Comparison of ENCODE assay signal across 16 cellular contexts in genomic region chr2:98773169-98773568, GRCh38. TPM values are rescaled to one million over a fixed set of nuclear protein-coding genes. Genes with fewer than 3 reads are reported as not detected.
DNase-seq lines count a peak whose midpoint lies in the region; ATAC-seq, FAIRE-seq and TF ChIP-seq lines count a peak whose summit lies in the region.
"Had no signal": no experiment of that assay in that cellular context is flagged by ENCODE, and none has a peak within 500 bp of the region (broad histone marks: within the 10 kb centered on the region; RNA-seq: fewer than 3 reads in every experiment).

No MANE protein-coding gene starts in this region.

- CTCF ChIA-PET in activated naive CD4-positive, alpha-beta T cell treated with anti-CD3 and anti-CD28 coated beads, Interleukin-2, amount 10 ng/mL, durations not matched to agents 7 days and 5 days (lab: Charles Lee): interaction anchor here (5.6 kb wide), 1 partner anchor 43 kb away, joined by 38 read pairs; the partner anchor contains the start of gene MGAT4A
- CTCF ChIA-PET in activated CD4-positive, alpha-beta memory T cell treated with anti-CD3 and anti-CD28 coated beads, Interleukin-2, amount 10 ng/mL, durations not matched to agents 7 days and 5 days (lab: Charles Lee): no interaction called here

- H3K4me1 Mint-ChIP-seq in activated naive CD4-positive, alpha-beta T cell treated with anti-CD3 and anti-CD28 coated beads, Interleukin-2, amount 10 ng/mL, durations not matched to agents 7 days and 5 days: peaks cover 57% of the 10 kb centered on the region
- peaks cover 51% of the 10 kb centered on the region for H3K4me1 Mint-ChIP-seq in activated CD4-positive, alpha-beta memory T cell treated with anti-CD3 and anti-CD28 coated beads, Interleukin-2, amount 10 ng/mL, durations not matched to agents 7 days and 5 days

- TF ChIP-seq CTCF in kidney (IDR thresholded peaks at IDR 0.05; ENCODE audit: borderline replicate concordance, extremely low read depth, insufficient read depth) (no peak), suprapubic skin (IDR thresholded peaks at IDR 0.05) (no peak)

- H3K9ac ChIP-seq in kidney (ENCODE audit: low read length in 2 of 2): no peak overlapping the region
- H3K9ac ChIP-seq: GM23248 had no signal

- intact Hi-C loops in kidney (cut with DNase I): no loop called here

- H3K27ac ChIP-seq in kidney (ENCODE audit: low read depth in 2 of 2, low read length in 2 of 2) (no peak overlapping the region), suprapubic skin (peak overlapping the region; percentile 2)
- H3K27ac ChIP-seq: epithelial cell of prostate, gastroesophageal sphincter, GM23248, prostate gland had no signal

- H3K9me3 ChIP-seq in kidney (ENCODE audit: control insufficient read depth in 1 of 2, low read length in 2 of 2): no peaks in the 10 kb centered on the region
- H3K9me3 ChIP-seq in suprapubic skin: no peaks in the 10 kb centered on the region
- H3K9me3 ChIP-seq: colonic mucosa, prostate gland, stomach had no signal

- H3K9me3 Mint-ChIP-seq in activated naive CD4-positive, alpha-beta T cell treated with anti-CD3 and anti-CD28 coated beads, Interleukin-2, amount 10 ng/mL, durations not matched to agents 7 days and 5 days: no peaks in the 10 kb centered on the region
- H3K9me3 Mint-ChIP-seq in activated CD4-positive, alpha-beta memory T cell treated with anti-CD3 and anti-CD28 coated beads, Interleukin-2, amount 10 ng/mL, durations not matched to agents 7 days and 5 days: no peaks in the 10 kb centered on the region

- H3K4me1 ChIP-seq in kidney (ENCODE audit: control insufficient read depth in 1 of 2, insufficient read depth in 1 of 2, low read depth in 1 of 2, low read length in 2 of 2) (peaks cover 0 to 3% of the 10 kb centered on the region in 2 donors), suprapubic skin (peaks cover 45% of the 10 kb centered on the region)
- H3K4me1 ChIP-seq: colonic mucosa, gastroesophageal sphincter had no signal

- no peak for ATAC-seq in HG03139 (IDR thresholded peaks at IDR 0.05; ENCODE audit: unreplicated experiment)
- no peak for ATAC-seq in GM21737 (IDR thresholded peaks at IDR 0.05; ENCODE audit: unreplicated experiment)
- ATAC-seq: gastroesophageal sphincter, GM12878 had no signal

- peak overlapping the region; percentile 99 for H3K27ac Mint-ChIP-seq in activated naive CD4-positive, alpha-beta T cell treated with anti-CD3 and anti-CD28 coated beads, Interleukin-2, amount 10 ng/mL, durations not matched to agents 7 days and 5 days
- peak overlapping the region; percentile 98 for H3K27ac Mint-ChIP-seq in activated CD4-positive, alpha-beta memory T cell treated with anti-CD3 and anti-CD28 coated beads, Interleukin-2, amount 10 ng/mL, durations not matched to agents 7 days and 5 days

- TF ChIP-seq EP300 in suprapubic skin (IDR thresholded peaks at IDR 0.05): no peak

- WGBS in suprapubic skin: 89% methylated on average over 5 of the region's 5 CpGs

- no peaks in the 10 kb centered on the region for H3K27me3 ChIP-seq in suprapubic skin
- H3K27me3 ChIP-seq: colonic mucosa, stomach had no signal

- H3K27me3 Mint-ChIP-seq in activated naive CD4-positive, alpha-beta T cell treated with anti-CD3 and anti-CD28 coated beads, Interleukin-2, amount 10 ng/mL, durations not matched to agents 7 days and 5 days: no peaks in the 10 kb centered on the region
- H3K27me3 Mint-ChIP-seq in activated CD4-positive, alpha-beta memory T cell treated with anti-CD3 and anti-CD28 coated beads, Interleukin-2, amount 10 ng/mL, durations not matched to agents 7 days and 5 days: no peaks in the 10 kb centered on the region

- peak overlapping the region; percentile 86 for H3K4me3 Mint-ChIP-seq in activated naive CD4-positive, alpha-beta T cell treated with anti-CD3 and anti-CD28 coated beads, Interleukin-2, amount 10 ng/mL, durations not matched to agents 7 days and 5 days
- peak overlapping the region; percentile 97 for H3K4me3 Mint-ChIP-seq in activated CD4-positive, alpha-beta memory T cell treated with anti-CD3 and anti-CD28 coated beads, Interleukin-2, amount 10 ng/mL, durations not matched to agents 7 days and 5 days

- no peak for TF ChIP-seq POLR2A in suprapubic skin (IDR thresholded peaks at IDR 0.05)

- H3K36me3 Mint-ChIP-seq in activated naive CD4-positive, alpha-beta T cell treated with anti-CD3 and anti-CD28 coated beads, Interleukin-2, amount 10 ng/mL, durations not matched to agents 7 days and 5 days: peaks cover 7% of the 10 kb centered on the region
- H3K36me3 Mint-ChIP-seq in activated CD4-positive, alpha-beta memory T cell treated with anti-CD3 and anti-CD28 coated beads, Interleukin-2, amount 10 ng/mL, durations not matched to agents 7 days and 5 days (ENCODE audit: low read depth): peaks cover 10% of the 10 kb centered on the region

- POLR2A ChIA-PET in activated CD4-positive, alpha-beta memory T cell treated with anti-CD3 and anti-CD28 coated beads, Interleukin-2, amount 10 ng/mL, durations not matched to agents 7 days and 5 days (lab: Charles Lee): interaction anchor here (1.5 to 13.6 kb wide), 5 partner anchors 14 to 113 kb away, joined by 4 to 291 read pairs (median 32); partner anchors contain the start of gene MGAT4A

- no peak for DNase-seq in activated naive CD4-positive, alpha-beta T cell treated with anti-CD3 and anti-CD28 coated beads, Interleukin-2, amount 10 ng/mL, durations not matched to agents 7 days and 5 days
- no peak for DNase-seq in activated naive CD4-positive, alpha-beta T cell treated with anti-CD3 and anti-CD28 coated beads, Interleukin-2, amount 50 U/mL, for 16 hours
- DNase-seq in activated CD4-positive, alpha-beta memory T cell treated with anti-CD3 and anti-CD28 coated beads, Interleukin-2, amount 10 ng/mL, durations not matched to agents 7 days and 5 days: no peak
- peak; percentile 83 for DNase-seq in kidney
- DNase-seq in suprapubic skin (ENCODE audit: low spot score in 2 of 2): no peak
- no peak for DNase-seq in AML-193 (lab: John Stamatoyannopoulos, UW)
- DNase-seq: colonic mucosa, GM23248, Karpas-422, stomach had no signal

- no peak for FAIRE-seq in kidney (lab: Jason Lieb, UNC)
- FAIRE-seq: GM12878 had no signal

- H3K4me3 ChIP-seq in kidney (ENCODE audit: low read length in 2 of 2) (no peak overlapping the region), suprapubic skin (no peak overlapping the region)
- H3K4me3 ChIP-seq: colonic mucosa, gastroesophageal sphincter, GM12878, GM23248, prostate gland, stomach had no signal

- H3K36me3 ChIP-seq in kidney (ENCODE audit: control insufficient read depth in 1 of 2, insufficient read depth in 2 of 2, low read length in 2 of 2): no peaks in the 10 kb centered on the region
- H3K36me3 ChIP-seq in suprapubic skin: no peaks in the 10 kb centered on the region
- H3K36me3 ChIP-seq: colonic mucosa, gastroesophageal sphincter, prostate gland, stomach had no signal

RNA-seq across cellular contexts. Expression of gene MGAT4A, which starts 42.2 kb away (rescaled TPM):
- 10 to 100 TPM; 69.8 to 80.6 TPM for total RNA-seq in activated CD4-positive, alpha-beta memory T cell treated with anti-CD3 and anti-CD28 coated beads, Interleukin-2, amount 10 ng/mL, durations not matched to agents 7 days and 5 days
- total RNA-seq in kidney (101 TPM), suprapubic skin (10 to 100 TPM in 3 of 4 donors, 1 to 10 TPM in 1; 6.4 to 13.8 (median 11.7) TPM)
- 23.5 TPM for polyA plus RNA-seq in kidney (ENCODE audit: insufficient read depth, low read depth, low replicate concordance)
- polyA plus RNA-seq: GM23248 had no signal
